In the genomic region with DNA sequence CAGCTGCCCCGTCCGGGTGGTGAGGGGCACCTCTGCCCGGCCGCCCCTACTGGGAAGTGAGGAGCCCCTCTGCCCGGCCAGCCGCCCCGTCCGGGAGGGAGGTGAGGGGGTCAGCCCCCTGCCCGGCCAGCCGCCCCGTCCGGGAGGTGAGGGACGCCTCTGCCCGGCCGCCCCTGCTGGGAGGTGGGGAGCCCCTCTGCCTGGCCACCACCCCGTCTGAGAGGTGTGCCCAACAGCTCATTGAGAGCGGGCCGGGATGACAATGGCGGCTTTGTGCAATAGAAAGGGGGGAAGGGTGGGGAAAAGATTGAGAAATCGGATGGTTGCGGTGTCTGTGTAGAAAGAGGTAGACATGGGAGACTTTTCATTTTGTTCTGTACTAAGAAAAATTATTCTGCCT, we compare ENCODE assay signal across 1 cellular context.
TF ChIP-seq lines count a peak whose summit lies in the region.

No MANE protein-coding gene starts in this region.

TF ChIP-seq in HepG2, 621 proteins besides CTCF, POLR2A, EP300 and RAD21 (continued from another document):
- TF ChIP-seq TBX2 (CRISPR knock-in tag; IDR thresholded peaks at IDR 0.05; ENCODE audit: borderline replicate concordance) (peak; percentile 60; the same call in 1 of the 2 replicates), TBX3 (IDR thresholded peaks at IDR 0.05; ENCODE audit: borderline replicate concordance) (0 out of 2 replicates have a peak, but pooled peaks have one; percentile 47), ZNF543 (CRISPR knock-in tag; IDR thresholded peaks at IDR 0.05) (peak; percentile 70; the same call in 1 of the 2 replicates), GABPB1 (CRISPR knock-in tag; IDR thresholded peaks at IDR 0.05) (peak; percentile 46; the same call in 1 of the 2 replicates), REPIN1 (CRISPR knock-in tag; IDR thresholded peaks at IDR 0.05; ENCODE audit: borderline replicate concordance, low read depth) (0 out of 2 replicates have a peak, but pooled peaks have one; percentile 43), ZMYM4 (CRISPR knock-in tag; IDR thresholded peaks at IDR 0.05) (peak; percentile 28; the same call in 1 of the 2 replicates), YY1 (IDR thresholded peaks at IDR 0.05; ENCODE audit: insufficient read depth, insufficient replicate concordance, low read depth, low read length) (peak; percentile 36), CEBPB (IDR thresholded peaks at IDR 0.05; ENCODE audit: borderline replicate concordance, low read depth, low read length) (peak; percentile 72), SALL1 (CRISPR knock-in tag; IDR thresholded peaks at IDR 0.05) (peak; percentile 61)
- TF ChIP-seq, protein P1, sequence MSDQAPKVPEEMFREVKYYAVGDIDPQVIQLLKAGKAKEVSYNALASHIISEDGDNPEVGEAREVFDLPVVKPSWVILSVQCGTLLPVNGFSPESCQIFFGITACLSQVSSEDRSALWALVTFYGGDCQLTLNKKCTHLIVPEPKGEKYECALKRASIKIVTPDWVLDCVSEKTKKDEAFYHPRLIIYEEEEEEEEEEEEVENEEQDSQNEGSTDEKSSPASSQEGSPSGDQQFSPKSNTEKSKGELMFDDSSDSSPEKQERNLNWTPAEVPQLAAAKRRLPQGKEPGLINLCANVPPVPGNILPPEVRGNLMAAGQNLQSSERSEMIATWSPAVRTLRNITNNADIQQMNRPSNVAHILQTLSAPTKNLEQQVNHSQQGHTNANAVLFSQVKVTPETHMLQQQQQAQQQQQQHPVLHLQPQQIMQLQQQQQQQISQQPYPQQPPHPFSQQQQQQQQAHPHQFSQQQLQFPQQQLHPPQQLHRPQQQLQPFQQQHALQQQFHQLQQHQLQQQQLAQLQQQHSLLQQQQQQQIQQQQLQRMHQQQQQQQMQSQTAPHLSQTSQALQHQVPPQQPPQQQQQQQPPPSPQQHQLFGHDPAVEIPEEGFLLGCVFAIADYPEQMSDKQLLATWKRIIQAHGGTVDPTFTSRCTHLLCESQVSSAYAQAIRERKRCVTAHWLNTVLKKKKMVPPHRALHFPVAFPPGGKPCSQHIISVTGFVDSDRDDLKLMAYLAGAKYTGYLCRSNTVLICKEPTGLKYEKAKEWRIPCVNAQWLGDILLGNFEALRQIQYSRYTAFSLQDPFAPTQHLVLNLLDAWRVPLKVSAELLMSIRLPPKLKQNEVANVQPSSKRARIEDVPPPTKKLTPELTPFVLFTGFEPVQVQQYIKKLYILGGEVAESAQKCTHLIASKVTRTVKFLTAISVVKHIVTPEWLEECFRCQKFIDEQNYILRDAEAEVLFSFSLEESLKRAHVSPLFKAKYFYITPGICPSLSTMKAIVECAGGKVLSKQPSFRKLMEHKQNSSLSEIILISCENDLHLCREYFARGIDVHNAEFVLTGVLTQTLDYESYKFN (CRISPR knock-in tag; conservative IDR thresholded peaks at IDR 0.05): peak; percentile 64
- TF ChIP-seq, protein P2, sequence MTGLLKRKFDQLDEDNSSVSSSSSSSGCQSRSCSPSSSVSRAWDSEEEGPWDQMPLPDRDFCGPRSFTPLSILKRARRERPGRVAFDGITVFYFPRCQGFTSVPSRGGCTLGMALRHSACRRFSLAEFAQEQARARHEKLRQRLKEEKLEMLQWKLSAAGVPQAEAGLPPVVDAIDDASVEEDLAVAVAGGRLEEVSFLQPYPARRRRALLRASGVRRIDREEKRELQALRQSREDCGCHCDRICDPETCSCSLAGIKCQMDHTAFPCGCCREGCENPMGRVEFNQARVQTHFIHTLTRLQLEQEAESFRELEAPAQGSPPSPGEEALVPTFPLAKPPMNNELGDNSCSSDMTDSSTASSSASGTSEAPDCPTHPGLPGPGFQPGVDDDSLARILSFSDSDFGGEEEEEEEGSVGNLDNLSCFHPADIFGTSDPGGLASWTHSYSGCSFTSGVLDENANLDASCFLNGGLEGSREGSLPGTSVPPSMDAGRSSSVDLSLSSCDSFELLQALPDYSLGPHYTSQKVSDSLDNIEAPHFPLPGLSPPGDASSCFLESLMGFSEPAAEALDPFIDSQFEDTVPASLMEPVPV (CRISPR knock-in tag; IDR thresholded peaks at IDR 0.05): peak; percentile 23; the same call in 1 of the 2 replicates
- TF ChIP-seq, protein P3, sequence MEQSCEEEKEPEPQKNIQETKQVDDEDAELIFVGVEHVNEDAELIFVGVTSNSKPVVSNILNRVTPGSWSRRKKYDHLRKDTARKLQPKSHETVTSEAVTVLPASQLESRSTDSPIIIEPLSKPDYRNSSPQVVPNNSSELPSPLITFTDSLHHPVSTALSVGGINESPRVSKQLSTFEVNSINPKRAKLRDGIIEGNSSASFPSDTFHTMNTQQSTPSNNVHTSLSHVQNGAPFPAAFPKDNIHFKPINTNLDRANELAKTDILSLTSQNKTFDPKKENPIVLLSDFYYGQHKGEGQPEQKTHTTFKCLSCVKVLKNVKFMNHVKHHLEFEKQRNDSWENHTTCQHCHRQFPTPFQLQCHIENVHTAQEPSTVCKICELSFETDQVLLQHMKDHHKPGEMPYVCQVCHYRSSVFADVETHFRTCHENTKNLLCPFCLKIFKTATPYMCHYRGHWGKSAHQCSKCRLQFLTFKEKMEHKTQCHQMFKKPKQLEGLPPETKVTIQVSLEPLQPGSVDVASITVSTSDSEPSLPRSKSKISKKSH (CRISPR knock-in tag; IDR thresholded peaks at IDR 0.05; ENCODE audit: borderline replicate concordance): peak; percentile 86
